21 cellular contexts compared by ENCODE assay signal in genomic region chr10:29532256-29532878, GRCh38.
"Had no signal": no experiment of that assay in that cellular context is flagged by ENCODE, and none has a peak within 500 bp of the region (broad histone marks: within the 10 kb centered on the region; RNA-seq: fewer than 3 reads in every experiment).

No MANE protein-coding gene starts in this region.

- H3K9me3 ChIP-seq: body of pancreas, esophagus squamous epithelium, tibial artery, vagina had no signal

- DNase-seq: activated CD4-positive, alpha-beta T cell treated with anti-CD3 and anti-CD28 coated beads, Interleukin-2, amount 10 ng/mL, durations not matched to agents 7 days and 5 days; activated CD8-positive, alpha-beta T cell treated with anti-CD3 and anti-CD28 coated beads, Interleukin-2, amount 10 ng/mL, durations not matched to agents 7 days and 5 days; activated naive CD4-positive, alpha-beta T cell treated with Interleukin-2 at 50 U/mL for 16 hours; activated naive CD8-positive, alpha-beta T cell treated with anti-CD3 and anti-CD28 coated beads, Interleukin-2, amount 10 ng/mL, durations not matched to agents 7 days and 5 days; activated T-cell treated with anti-CD3 and anti-CD28 coated beads, Interleukin-2, amount 50 U/mL, for 24 hours; body of pancreas; central memory CD4-positive, alpha-beta T cell; esophagus squamous epithelium; left colon; midbrain; retina; stimulated activated CD4-positive, alpha-beta T cell treated with anti-CD3 and anti-CD28 coated beads, Interleukin-12 subunit alpha, Interleukin-12 subunit beta, amount 100 ng/mL, for 4 hours; stimulated activated CD4-positive, alpha-beta T cell treated with anti-CD3 and anti-CD28 coated beads, Interleukin-2, amount 100 ng/mL, for 24 hours; stimulated activated naive CD4-positive, alpha-beta T cell treated with Interleukin-2 at 50 U/mL for 16 hours; substantia nigra; tibial artery had no signal

- ATAC-seq: activated CD4-positive, CD25-positive, alpha-beta regulatory T cell treated with anti-CD3 and anti-CD28 coated beads, Interleukin-2, amount 50 U/mL, for 24 hours; activated CD8-positive, alpha-beta T cell treated with anti-CD3 and anti-CD28 coated beads, Interleukin-2, amount 10 ng/mL, durations not matched to agents 7 days and 5 days; body of pancreas; left colon had no signal

- H3K27me3 Mint-ChIP-seq: activated CD4-positive, alpha-beta T cell treated with anti-CD3 and anti-CD28 coated beads, Interleukin-2, amount 10 ng/mL, durations not matched to agents 7 days and 5 days; activated naive CD8-positive, alpha-beta T cell treated with anti-CD3 and anti-CD28 coated beads, Interleukin-2, amount 10 ng/mL, durations not matched to agents 7 days and 5 days; activated T-cell treated with anti-CD3 and anti-CD28 coated beads, Interleukin-2, amount 50 U/mL, for 24 hours had no signal

- H3K4me2 ChIP-seq: hepatocyte had no signal

- H3K9me3 Mint-ChIP-seq: activated CD4-positive, alpha-beta T cell treated with anti-CD3 and anti-CD28 coated beads, Interleukin-2, amount 10 ng/mL, durations not matched to agents 7 days and 5 days; activated naive CD8-positive, alpha-beta T cell treated with anti-CD3 and anti-CD28 coated beads, Interleukin-2, amount 10 ng/mL, durations not matched to agents 7 days and 5 days; activated T-cell treated with anti-CD3 and anti-CD28 coated beads, Interleukin-2, amount 50 U/mL, for 24 hours; activated T-helper 2 cell treated with anti-CD3 and anti-CD28 coated beads, Interferon-gamma antibody, Interleukin-2, Interleukin-4, amounts not matched to agents 10 μg/mL and 5 μg/mL and 100 μg/mL, durations not matched to agents 14 hours and 24 hours and 36 hours; T-helper 1 cell treated with Interleukin-12 subunit alpha and Interleukin-12 subunit beta and Interleukin-4 antibody, amounts not matched to agents 30 μg/mL and 1 μg/mL, for 36 hours had no signal

- H3K4me3 Mint-ChIP-seq: activated CD4-positive, alpha-beta T cell treated with anti-CD3 and anti-CD28 coated beads, Interleukin-2, amount 10 ng/mL, durations not matched to agents 7 days and 5 days; activated CD8-positive, alpha-beta T cell treated with anti-CD3 and anti-CD28 coated beads, Interleukin-2, amount 10 ng/mL, durations not matched to agents 7 days and 5 days; activated naive CD8-positive, alpha-beta T cell treated with anti-CD3 and anti-CD28 coated beads, Interleukin-2, amount 10 ng/mL, durations not matched to agents 7 days and 5 days; activated T-cell treated with anti-CD3 and anti-CD28 coated beads, Interleukin-2, amount 50 U/mL, for 24 hours; T-helper 1 cell treated with Interleukin-12 subunit alpha and Interleukin-12 subunit beta and Interleukin-4 antibody, amounts not matched to agents 30 μg/mL and 1 μg/mL, for 36 hours had no signal

- H2AFZ ChIP-seq: hepatocyte had no signal

- H3K27me3 ChIP-seq: body of pancreas, esophagus squamous epithelium, hepatocyte, tibial artery, vagina had no signal

- H3K4me1 Mint-ChIP-seq: activated CD4-positive, alpha-beta T cell treated with anti-CD3 and anti-CD28 coated beads, Interleukin-2, amount 10 ng/mL, durations not matched to agents 7 days and 5 days had no signal

- H3K27ac Mint-ChIP-seq: activated CD4-positive, alpha-beta T cell treated with anti-CD3 and anti-CD28 coated beads, Interleukin-2, amount 10 ng/mL, durations not matched to agents 7 days and 5 days; activated CD8-positive, alpha-beta T cell treated with anti-CD3 and anti-CD28 coated beads, Interleukin-2, amount 10 ng/mL, durations not matched to agents 7 days and 5 days; activated naive CD8-positive, alpha-beta T cell treated with anti-CD3 and anti-CD28 coated beads, Interleukin-2, amount 10 ng/mL, durations not matched to agents 7 days and 5 days; activated T-cell treated with anti-CD3 and anti-CD28 coated beads, Interleukin-2, amount 50 U/mL, for 24 hours; activated T-helper 2 cell treated with anti-CD3 and anti-CD28 coated beads, Interferon-gamma antibody, Interleukin-2, Interleukin-4, amounts not matched to agents 10 μg/mL and 5 μg/mL and 100 μg/mL, durations not matched to agents 14 hours and 24 hours and 36 hours; T-helper 1 cell treated with Interleukin-12 subunit alpha and Interleukin-12 subunit beta and Interleukin-4 antibody, amounts not matched to agents 30 μg/mL and 1 μg/mL, for 36 hours had no signal

- H3K27ac ChIP-seq: esophagus squamous epithelium, hepatocyte, tibial artery, vagina had no signal

- H3K4me3 ChIP-seq: body of pancreas, esophagus squamous epithelium, hepatocyte, tibial artery, vagina had no signal
